ENCODE assay signal across 24 cellular contexts in genomic region chr3:42166662-42167300, GRCh38.
DNase-seq lines count a peak whose midpoint lies in the region; ATAC-seq, FAIRE-seq and TF ChIP-seq lines count a peak whose summit lies in the region.
"Had no signal": no experiment of that assay in that cellular context is flagged by ENCODE, and none has a peak within 500 bp of the region (broad histone marks: within the 10 kb centered on the region; RNA-seq: fewer than 3 reads in every experiment).

No MANE protein-coding gene starts in this region.

- POLR2A ChIA-PET in activated B cell treated with CpG ODN at 0.5 μM for 24 hours (lab: Charles Lee): no interaction called here

- H3K4me1 Mint-ChIP-seq in activated B cell treated with CpG ODN at 0.5 μM for 24 hours: peaks cover 90% of the 10 kb centered on the region

- H3K27ac ChIP-seq in OCI-LY1 (ENCODE audit: low read depth, low read length, poor library complexity, severe bottlenecking) (peak overlapping the region; percentile 44), left ventricle myocardium inferior (replicated peaks) (peak overlapping the region; percentile 66), small intestine (ENCODE audit: low read depth in 1 of 2, low read length in 1 of 2) (peak overlapping the region; percentile 36 to 88)
- H3K27ac ChIP-seq: ascending aorta, ovary, suprapubic skin had no signal

- ATAC-seq in activated B cell treated with CpG ODN at 0.5 μM for 24 hours (ENCODE audit: low read depth) (no peak), HG02642 (IDR thresholded peaks at IDR 0.05; ENCODE audit: poor library complexity, unreplicated experiment) (no peak)
- ATAC-seq: activated T-cell treated with anti-CD3 and anti-CD28 coated beads, Interleukin-2, amount 50 U/mL, for 4 hours; HCT116; natural killer cell had no signal

- intact Hi-C loops in activated B cell treated with CpG ODN at 0.5 μM for 24 hours (cut with micrococcal nuclease) (no loop called here), left ventricle myocardium inferior (cut with micrococcal nuclease) (no loop called here)

- CTCF ChIA-PET in activated B cell treated with CpG ODN at 0.5 μM for 24 hours (lab: Charles Lee): interaction anchor here (2.0 kb wide), 1 partner anchor 25 kb away, joined by 6 read pairs; no protein-coding TSS in a partner anchor

- H3K27me3 ChIP-seq in OCI-LY1 (ENCODE audit: insufficient read depth, low read length) (no peaks in the 10 kb centered on the region), left ventricle myocardium inferior (ENCODE audit: low read depth) (no peaks in the 10 kb centered on the region), small intestine (ENCODE audit: control insufficient read depth in 2 of 2, insufficient read depth in 2 of 2, low read length in 2 of 2) (no peaks in the 10 kb centered on the region)
- H3K27me3 ChIP-seq: ascending aorta, ovary, suprapubic skin had no signal

- H3K79me2 ChIP-seq in OCI-LY1 (ENCODE audit: insufficient read depth, low read length): peaks cover 9% of the 10 kb centered on the region

- no peak overlapping the region for H2AFZ ChIP-seq in OCI-LY1 (ENCODE audit: low read length)

- no peak overlapping the region for H3K4me2 ChIP-seq in OCI-LY1 (ENCODE audit: low read length)

- H3F3A ChIP-seq in OCI-LY1 (ENCODE audit: insufficient read depth, low read length): no peaks in the 10 kb centered on the region

- no peaks in the 10 kb centered on the region for H3K9me3 Mint-ChIP-seq in activated B cell treated with CpG ODN at 0.5 μM for 24 hours
- H3K9me3 Mint-ChIP-seq: activated naive CD4-positive, alpha-beta T cell treated with anti-CD3 and anti-CD28 coated beads, Interleukin-2, amount 50 U/mL, for 24 hours; activated T-cell treated with anti-CD3 and anti-CD28 coated beads, Interleukin-2, amount 50 U/mL, for 4 hours; natural killer cell had no signal

- TF ChIP-seq POLR2A in GM12892 (IDR thresholded peaks at IDR 0.05; ENCODE audit: low read depth, low read length): no peak

- TF ChIP-seq CTCF in OCI-LY1 (IDR thresholded peaks at IDR 0.05; ENCODE audit: low read length) (no peak), activated B cell treated with CpG ODN at 0.5 μM for 24 hours (IDR thresholded peaks at IDR 0.05) (no peak), left ventricle myocardium inferior (IDR thresholded peaks at IDR 0.05; ENCODE audit: borderline replicate concordance) (peak; percentile 49)

- H3K4me1 ChIP-seq in OCI-LY1 (ENCODE audit: insufficient read depth, low read length, severe bottlenecking): peaks cover 73% of the 10 kb centered on the region
- peaks cover 100% of the 10 kb centered on the region for H3K4me1 ChIP-seq in left ventricle myocardium inferior
- peaks cover 4 to 22% of the 10 kb centered on the region in 2 donors for H3K4me1 ChIP-seq in small intestine (ENCODE audit: control insufficient read depth in 2 of 2, insufficient read depth in 1 of 2, low read depth in 1 of 2, low read length in 1 of 2)

- FAIRE-seq in small intestine (lab: Jason Lieb, UNC) (no peak), GM12892 (lab: Jason Lieb, UNC) (no peak)
- FAIRE-seq: endometrium, G401.6 had no signal

- no peaks in the 10 kb centered on the region for H3K27me3 Mint-ChIP-seq in activated B cell treated with CpG ODN at 0.5 μM for 24 hours
- H3K27me3 Mint-ChIP-seq: activated naive CD4-positive, alpha-beta T cell treated with anti-CD3 and anti-CD28 coated beads, Interleukin-2, amount 50 U/mL, for 24 hours had no signal

- H3K4me3 Mint-ChIP-seq in activated B cell treated with CpG ODN at 0.5 μM for 24 hours: no peak overlapping the region
- H3K4me3 Mint-ChIP-seq: activated naive CD4-positive, alpha-beta T cell treated with anti-CD3 and anti-CD28 coated beads, Interleukin-2, amount 50 U/mL, for 24 hours; activated T-cell treated with anti-CD3 and anti-CD28 coated beads, Interleukin-2, amount 50 U/mL, for 4 hours; natural killer cell had no signal

- peaks cover 7% of the 10 kb centered on the region for H3K36me3 Mint-ChIP-seq in activated B cell treated with CpG ODN at 0.5 μM for 24 hours (ENCODE audit: low read depth)
- H3K36me3 Mint-ChIP-seq: activated naive CD4-positive, alpha-beta T cell treated with anti-CD3 and anti-CD28 coated beads, Interleukin-2, amount 50 U/mL, for 24 hours; natural killer cell had no signal

- no peaks in the 10 kb centered on the region for H4K20me1 ChIP-seq in OCI-LY1 (ENCODE audit: insufficient read depth, low read length)

- H3K4me3 ChIP-seq in OCI-LY1 (ENCODE audit: low read depth, low read length, poor library complexity, severe bottlenecking) (no peak overlapping the region), left ventricle myocardium inferior (no peak overlapping the region), small intestine (ENCODE audit: low read depth in 1 of 2, low read length in 2 of 2) (no peak overlapping the region)
- H3K4me3 ChIP-seq: ascending aorta, ovary, suprapubic skin had no signal

- WGBS in small intestine, 3 donors: 87 to 91% (median 89%) methylated on average over 11 of the region's 11 CpGs

- no peak overlapping the region for H3K9ac ChIP-seq in OCI-LY1 (ENCODE audit: low read length)

- DNase-seq in activated B cell treated with CpG ODN at 0.5 μM for 24 hours: no peak
- DNase-seq in left ventricle myocardium inferior: no peak
- no peak for DNase-seq in small intestine
- DNase-seq in DMS53 (lab: John Stamatoyannopoulos, UW): no peak
- DNase-seq in GM12892 (ENCODE audit: insufficient read length): no peak
- DNase-seq in activated T-cell treated with anti-CD3 and anti-CD28 coated beads for 4 hours: no peak
- DNase-seq: activated CD4-positive, alpha-beta T cell treated with anti-CD3 and anti-CD28 coated beads for 1 hour; activated T-cell treated with anti-CD3 and anti-CD28 coated beads, Interleukin-2, amount 50 U/mL, for 4 hours; DMS 273 treated with DMSO at 0.1 percent for 48 hours; left cardiac atrium; MM.1S; natural killer cell; NCI-H1436 treated with DMSO at 0.1 percent for 48 hours; NCI-H524; ovary; T-helper 9 cell had no signal

- H3K9me3 ChIP-seq in OCI-LY1 (ENCODE audit: low read length) (no peaks in the 10 kb centered on the region), left ventricle myocardium inferior (replicated peaks) (no peaks in the 10 kb centered on the region), small intestine (ENCODE audit: control insufficient read depth, low read depth) (no peaks in the 10 kb centered on the region)
- H3K9me3 ChIP-seq: ascending aorta, ovary, suprapubic skin had no signal

- peak overlapping the region; percentile 13 for H3K27ac Mint-ChIP-seq in activated B cell treated with CpG ODN at 0.5 μM for 24 hours
- H3K27ac Mint-ChIP-seq: activated naive CD4-positive, alpha-beta T cell treated with anti-CD3 and anti-CD28 coated beads, Interleukin-2, amount 50 U/mL, for 24 hours; natural killer cell had no signal

- no peaks in the 10 kb centered on the region for H3K36me3 ChIP-seq in OCI-LY1 (ENCODE audit: insufficient read depth, low read length)
- H3K36me3 ChIP-seq in left ventricle myocardium inferior: no peaks in the 10 kb centered on the region
- H3K36me3 ChIP-seq in small intestine (ENCODE audit: control insufficient read depth in 2 of 2, insufficient read depth in 2 of 2, low read length in 2 of 2): no peaks in the 10 kb centered on the region
- H3K36me3 ChIP-seq: ascending aorta, ovary, suprapubic skin had no signal

- no peaks in the 10 kb centered on the region for H3K9me2 ChIP-seq in OCI-LY1 (ENCODE audit: low read depth, low read length)
